ENCODE assay signal across 22 cellular contexts in genomic region chr9:123757960-123758359, GRCh38.
DNase-seq lines count a peak whose midpoint lies in the region; ATAC-seq, FAIRE-seq and TF ChIP-seq lines count a peak whose summit lies in the region.
"Had no signal": no experiment of that assay in that cellular context is flagged by ENCODE, and none has a peak within 500 bp of the region (broad histone marks: within the 10 kb centered on the region; RNA-seq: fewer than 3 reads in every experiment).

No MANE protein-coding gene starts in this region.

- dilution Hi-C loops in mammary epithelial cell (cut with HindIII; ENCODE audit: low sequenced_read_pairs) = no loop called here

- H2AFZ ChIP-seq in mammary epithelial cell (ENCODE audit: low read depth, low read length) (no peak overlapping the region), HepG2 (ENCODE audit: low read length) (no peak overlapping the region)
- H2AFZ ChIP-seq: GM23338 had no signal

- H3K4me1 ChIP-seq in mammary epithelial cell (ENCODE audit: insufficient read depth, low read length) (no peaks in the 10 kb centered on the region), liver (ENCODE audit: control insufficient read depth in 4 of 4, insufficient read depth in 4 of 4, low read length in 3 of 4) (peaks cover 6 to 34% (median 26%) of the 10 kb centered on the region in 4 donors), HepG2 (ENCODE audit: insufficient read depth, low read length) (peaks cover 23% of the 10 kb centered on the region)

- H3K36me3 ChIP-seq in mammary epithelial cell (ENCODE audit: insufficient read depth, low read length) = no peaks in the 10 kb centered on the region
- no peaks in the 10 kb centered on the region for H3K36me3 ChIP-seq in liver (ENCODE audit: control insufficient read depth in 4 of 4, insufficient read depth in 3 of 4, low read depth in 1 of 4, low read length in 3 of 4)
- H3K36me3 ChIP-seq in HepG2 (replicated peaks in 1 of 2; ENCODE audit: control insufficient read depth in 1 of 2, insufficient read depth in 2 of 2, low read length in 2 of 2) = peaks cover 8 to 31% of the 10 kb centered on the region in 2 experiments; a peak in 4 of 5 replicates
- peaks cover 4% of the 10 kb centered on the region; the same call in 1 of the 2 replicates for H3K36me3 ChIP-seq in WERI-Rb-1

- TF ChIP-seq POLR2A in HepG2 (IDR thresholded peaks at IDR 0.05; ENCODE audit: insufficient read depth in 1 of 2, low read depth in 2 of 2, low read length in 2 of 2) = no peak

- H3K9me3 Mint-ChIP-seq in MCF 10A (ENCODE audit: unreplicated experiment) (no peaks in the 10 kb centered on the region), nephron (no peaks in the 10 kb centered on the region)
- H3K9me3 Mint-ChIP-seq: CD4-positive, alpha-beta T cell; GM23338 had no signal

- H3K9ac ChIP-seq in mammary epithelial cell (ENCODE audit: insufficient read depth, low read length) (no peak overlapping the region), liver (ENCODE audit: low read depth in 1 of 2, low read length in 2 of 2) (peak overlapping the region in 1 of 2 donors; percentile 63), HepG2 (ENCODE audit: insufficient read depth, low read depth, low read length) (no peak overlapping the region)

- TF ChIP-seq EP300 in HepG2 (IDR thresholded peaks at IDR 0.05; ENCODE audit: low read depth in 2 of 2, low read length in 2 of 2) (no peak), HepG2 (CRISPR knock-in tag; IDR thresholded peaks at IDR 0.05; ENCODE audit: borderline replicate concordance) (no peak)

- no peaks in the 10 kb centered on the region for H4K20me1 ChIP-seq in mammary epithelial cell (ENCODE audit: insufficient read depth, low read length)
- no peaks in the 10 kb centered on the region for H4K20me1 ChIP-seq in HepG2 (ENCODE audit: insufficient read depth, low read length)

- TF ChIP-seq CTCF in MCF 10A (IDR thresholded peaks at IDR 0.05; ENCODE audit: unreplicated experiment) = no peak
- no peak for TF ChIP-seq CTCF in mammary epithelial cell (conservative IDR thresholded peaks at IDR 0.05 in 1 of 2, IDR thresholded peaks at IDR 0.05 in 1 of 2; ENCODE audit: extremely low read depth in 1 of 2, insufficient read depth in 1 of 2, low read depth in 1 of 2, low read length in 2 of 2)
- TF ChIP-seq CTCF in liver (IDR thresholded peaks at IDR 0.05; ENCODE audit: low read depth, low read length, missing input control) = no peak
- TF ChIP-seq CTCF in HepG2 (CRISPR knock-in tag; IDR thresholded peaks at IDR 0.05) = no peak
- no peak for TF ChIP-seq CTCF in nephron (IDR thresholded peaks at IDR 0.05; ENCODE audit: unreplicated experiment in 3 of 3)
- TF ChIP-seq CTCF in WERI-Rb-1 (IDR thresholded peaks at IDR 0.05; ENCODE audit: low read depth, low read length) = no peak

- CTCF ChIA-PET in MCF 10A (lab: Yijun Ruan, JAX) = interaction anchor here (0.6 to 1.1 kb wide), 2 partner anchors 16 to 282 kb away, joined by 3 to 7 read pairs; no protein-coding TSS in a partner anchor
- CTCF ChIA-PET in mammary epithelial cell (lab: Charles Lee; ENCODE audit: low non-redundant PET) = no interaction called here
- CTCF ChIA-PET in HepG2 (lab: Yijun Ruan, JAX; ENCODE audit: low intra/inter-chr PET ratio, low total read pairs) = no interaction called here

- H3K27ac ChIP-seq in mammary epithelial cell (ENCODE audit: insufficient read depth, low read depth, low read length) = no peak overlapping the region
- peak overlapping the region in 1 of 2 donors; percentile 55 for H3K27ac ChIP-seq in liver (ENCODE audit: low read depth in 1 of 2, low read length in 2 of 2)
- H3K27ac ChIP-seq in HepG2 (ENCODE audit: extremely low read length, insufficient read depth, low read length) = no peak overlapping the region
- no peak overlapping the region for H3K27ac ChIP-seq in WERI-Rb-1
- H3K27ac ChIP-seq: 22Rv1, A549, C4-2B, HL-60 had no signal

- no TSS peak for BruUV-seq in MCF 10A (replicated peaks; lab: Mats Ljungman, UMichigan)
- BruUV-seq in mammary epithelial cell (replicated peaks; lab: Mats Ljungman, UMichigan) = no TSS peak
- BruUV-seq in HepG2 (replicated peaks; lab: Mats Ljungman, UMichigan) = no TSS peak

- H3K27me3 ChIP-seq in mammary epithelial cell (ENCODE audit: insufficient read depth, low read length) (no peaks in the 10 kb centered on the region), liver (ENCODE audit: control insufficient read depth in 4 of 4, insufficient read depth in 4 of 4, low read length in 3 of 4) (no peaks in the 10 kb centered on the region), HepG2 (ENCODE audit: control insufficient read depth in 1 of 2, insufficient read depth in 2 of 2, low read length in 2 of 2) (no peaks in the 10 kb centered on the region), WERI-Rb-1 (ENCODE audit: insufficient read depth, low read depth, severe bottlenecking) (no peaks in the 10 kb centered on the region)

- peak; percentile 6 for DNase-seq in MCF 10A (ENCODE audit: unreplicated experiment)
- DNase-seq in mammary epithelial cell = no peak
- no peak for DNase-seq in HepG2 (ENCODE audit: low spot score)
- DNase-seq in left lobe of liver (ENCODE audit: low spot score) = peak; percentile 64
- DNase-seq in WERI-Rb-1 = no peak
- DNase-seq: AML-193; Caco-2; CD4-positive, alpha-beta T cell; DMS153; DMS79 treated with DMSO at 0.1 percent for 48 hours; GF-D8; HCEC 1CT had no signal

- peak; percentile 37 to 61 for TF ChIP-seq RAD21 in liver (IDR thresholded peaks at IDR 0.05)
- no peak for TF ChIP-seq RAD21 in HepG2 (CRISPR knock-in tag; IDR thresholded peaks at IDR 0.05)

- H3K4me2 ChIP-seq in mammary epithelial cell (ENCODE audit: insufficient read depth, low read depth, low read length) (no peak overlapping the region), HepG2 (ENCODE audit: low read depth, low read length) (no peak overlapping the region)
- H3K4me2 ChIP-seq: A549, GM23338 had no signal

- intact Hi-C loops in MCF 10A (cut with micrococcal nuclease) (no loop called here), mammary epithelial cell (cut with micrococcal nuclease) (no loop called here), HepG2 (cut with micrococcal nuclease; ENCODE audit: unreplicated experiment) (no loop called here)

- H3K27me3 Mint-ChIP-seq in MCF 10A (ENCODE audit: insufficient read depth, unreplicated experiment) (no peaks in the 10 kb centered on the region), nephron (ENCODE audit: low read depth) (no peaks in the 10 kb centered on the region)
- H3K27me3 Mint-ChIP-seq: CD4-positive, alpha-beta T cell had no signal

- peaks cover 12% of the 10 kb centered on the region for H3K36me3 Mint-ChIP-seq in MCF 10A (ENCODE audit: insufficient read depth, unreplicated experiment)
- H3K36me3 Mint-ChIP-seq in nephron (ENCODE audit: low read depth) = no peaks in the 10 kb centered on the region

- POLR2A ChIA-PET in MCF 10A (lab: Yijun Ruan, JAX) = interaction anchor here (1.0 kb wide), 1 partner anchor 19 kb away, joined by 3 read pairs; no protein-coding TSS in a partner anchor
- POLR2A ChIA-PET in HepG2 (lab: Yijun Ruan, JAX) = no interaction called here

- H3K4me3 ChIP-seq in mammary epithelial cell (replicated peaks in 1 of 3; ENCODE audit: insufficient read depth in 1 of 3, low read depth in 2 of 3, low read length in 3 of 3) (no peak overlapping the region), liver (ENCODE audit: low read depth in 1 of 3, low read length in 3 of 3) (peak overlapping the region in 1 of 3 donors; percentile 14), HepG2 (replicated peaks in 1 of 3; ENCODE audit: insufficient read depth in 1 of 3, low read depth in 2 of 3, low read length in 3 of 3) (no peak overlapping the region), WERI-Rb-1 (ENCODE audit: low read depth, low read length) (no peak overlapping the region)
- H3K4me3 ChIP-seq: A549, GM23338 had no signal

- in situ Hi-C loops in mammary epithelial cell (cut with MboI; ENCODE audit: low sequenced_read_pairs in 2 of 2) = no loop called here
- in situ Hi-C loops in HepG2 (cut with HindIII; ENCODE audit: extremely low pct_ligation_motif_present, low pct_unique_long_range_greater_than_20kb) = no loop called here

- ATAC-seq in HepG2 (no peak), left lobe of liver (peak; percentile 87), HG02678 (IDR thresholded peaks at IDR 0.05; ENCODE audit: unreplicated experiment) (no peak)
- ATAC-seq: A549, GM23338 had no signal

- H3K4me3 Mint-ChIP-seq in MCF 10A (ENCODE audit: unreplicated experiment) (no peak overlapping the region), nephron (no peak overlapping the region)
- H3K4me3 Mint-ChIP-seq: CD4-positive, alpha-beta T cell; GM23338 had no signal

- H3K79me2 ChIP-seq in mammary epithelial cell (ENCODE audit: insufficient read depth, low read length) (no peaks in the 10 kb centered on the region), HepG2 (ENCODE audit: insufficient read depth, low read length) (no peaks in the 10 kb centered on the region)

- H3K9me3 ChIP-seq in mammary epithelial cell (replicated peaks; ENCODE audit: insufficient read depth, low read length) = no peaks in the 10 kb centered on the region
- no peaks in the 10 kb centered on the region for H3K9me3 ChIP-seq in liver (ENCODE audit: control insufficient read depth in 4 of 4, low read length in 3 of 4)
- no peaks in the 10 kb centered on the region for H3K9me3 ChIP-seq in HepG2 (ENCODE audit: low read length)
- H3K9me3 ChIP-seq in WERI-Rb-1 (ENCODE audit: severe bottlenecking) = no peaks in the 10 kb centered on the region
- H3K9me3 ChIP-seq: A549, Caco-2 had no signal

- H3K4me1 Mint-ChIP-seq in MCF 10A (ENCODE audit: insufficient read depth, unreplicated experiment) = peaks cover 14% of the 10 kb centered on the region
- H3K4me1 Mint-ChIP-seq in nephron = peaks cover 27% of the 10 kb centered on the region

- FAIRE-seq in HepG2 (lab: Jason Lieb, UNC) = no peak
- FAIRE-seq: A549, D721Med, H54 had no signal

- 96% methylated on average over 3 of the region's 3 CpGs for WGBS in mammary epithelial cell (ENCODE audit: low coverage, missing lambda C conversion rate)
- 33% methylated on average over 3 of the region's 3 CpGs for WGBS in liver
- WGBS in HepG2 (ENCODE audit: low lambda C conversion rate) = 88% methylated on average over 3 of the region's 3 CpGs

- no peak overlapping the region for H3K27ac Mint-ChIP-seq in MCF 10A (ENCODE audit: low read depth, unreplicated experiment)
- peak overlapping the region in 2 of 3 experiments; percentile 27 to 34 for H3K27ac Mint-ChIP-seq in nephron
- H3K27ac Mint-ChIP-seq: CD4-positive, alpha-beta T cell; GM23338 had no signal

TF ChIP-seq in liver, 16 proteins besides CTCF, POLR2A, EP300 and RAD21 (continues in another document):
- TF ChIP-seq GABPA (IDR thresholded peaks at IDR 0.05 in 1 of 2, conservative IDR thresholded peaks at IDR 0.05 in 1 of 2) (peak in 1 of 2 donors; percentile 13), HNF4A (conservative IDR thresholded peaks at IDR 0.05) (peak; percentile 74 to 86), EGR1 (IDR thresholded peaks at IDR 0.05; ENCODE audit: low read depth in 2 of 2) (no peak), FOXA2 (IDR thresholded peaks at IDR 0.05) (no peak), YY1 (IDR thresholded peaks at IDR 0.05) (no peak)

TF ChIP-seq in HepG2, 621 proteins besides CTCF, POLR2A, EP300 and RAD21:
- TF ChIP-seq ZNF558 (CRISPR knock-in tag; IDR thresholded peaks at IDR 0.05; ENCODE audit: borderline replicate concordance) (no peak), FOSL2 (CRISPR knock-in tag; IDR thresholded peaks at IDR 0.05) (no peak), MEF2D (CRISPR knock-in tag; IDR thresholded peaks at IDR 0.05) (no peak)

Comparison
In these comparisons a context has a peak if more than half of its experiments do, and no peak if none do; other contexts are left out.
1. DNase-seq: peak in MCF 10A (single experiment) and left lobe of liver (single experiment); none in mammary epithelial cell (single experiment), HepG2 (single experiment) and WERI-Rb-1 (single experiment).